Comparison of ENCODE assay signal across 15 cellular contexts in genomic region chr4:125938541-125938940, GRCh38.
DNase-seq lines count a peak whose midpoint lies in the region; TF ChIP-seq lines count a peak whose summit lies in the region.
"Had no signal": no experiment of that assay in that cellular context is flagged by ENCODE, and none has a peak within 500 bp of the region (broad histone marks: within the 10 kb centered on the region; RNA-seq: fewer than 3 reads in every experiment).

No MANE protein-coding gene starts in this region.

- H3K4me1 Mint-ChIP-seq in MCF 10A (ENCODE audit: insufficient read depth, unreplicated experiment): peaks cover 12% of the 10 kb centered on the region
- no peaks in the 10 kb centered on the region for H3K4me1 Mint-ChIP-seq in T-helper 2 cell treated with Interferon-gamma antibody and Interleukin-4, amounts not matched to agents 5 μg/mL and 100 μg/mL, for 36 hours (ENCODE audit: low read depth)
- H3K4me1 Mint-ChIP-seq: CD8-positive, alpha-beta memory T cell; IgD-negative memory B cell had no signal

- peaks cover 19% of the 10 kb centered on the region for H3K9me3 Mint-ChIP-seq in MCF 10A (ENCODE audit: unreplicated experiment)
- H3K9me3 Mint-ChIP-seq in T-helper 2 cell treated with Interferon-gamma antibody and Interleukin-4, amounts not matched to agents 5 μg/mL and 100 μg/mL, for 36 hours: peaks cover 27% of the 10 kb centered on the region

- H3K27ac Mint-ChIP-seq in MCF 10A (ENCODE audit: low read depth, unreplicated experiment): no peak overlapping the region
- no peak overlapping the region for H3K27ac Mint-ChIP-seq in T-helper 2 cell treated with Interferon-gamma antibody and Interleukin-4, amounts not matched to agents 5 μg/mL and 100 μg/mL, for 36 hours
- H3K27ac Mint-ChIP-seq: CD8-positive, alpha-beta memory T cell had no signal

- no peak overlapping the region for H3K4me3 ChIP-seq in breast epithelium
- H3K4me3 ChIP-seq in left ventricle myocardium inferior: no peak overlapping the region
- H3K4me3 ChIP-seq: BLaER1, HAP-1 had no signal

- H3K27me3 ChIP-seq in breast epithelium (no peaks in the 10 kb centered on the region), left ventricle myocardium inferior (ENCODE audit: low read depth) (no peaks in the 10 kb centered on the region)
- H3K27me3 ChIP-seq: BLaER1 had no signal

- H3K27ac ChIP-seq in breast epithelium (no peak overlapping the region), left ventricle myocardium inferior (replicated peaks) (no peak overlapping the region)
- H3K27ac ChIP-seq: 22Rv1, BLaER1 had no signal

- DNase-seq in MCF 10A (ENCODE audit: unreplicated experiment) (peak; percentile 14), breast epithelium (ENCODE audit: low spot score in 2 of 2) (no peak), amniotic epithelial cell (ENCODE audit: low read depth) (peak; percentile 69), fibroblast of peridontal ligament (ENCODE audit: extremely low read depth) (peak; percentile 39), left ventricle myocardium inferior (no peak), AG08396 (ENCODE audit: low spot score) (no peak)
- no peak for DNase-seq in T-helper 2 cell treated with Interferon-gamma antibody and Interleukin-4, amounts not matched to agents 5 μg/mL and 100 μg/mL, for 36 hours (ENCODE audit: low spot score)
- DNase-seq: Caco-2; CD8-positive, alpha-beta memory T cell; DMS 273 treated with DMSO at 0.1 percent for 48 hours; KG1 had no signal

- H3K4me1 ChIP-seq in breast epithelium: no peaks in the 10 kb centered on the region
- H3K4me1 ChIP-seq in left ventricle myocardium inferior: no peaks in the 10 kb centered on the region
- H3K4me1 ChIP-seq: BLaER1, Caco-2, HAP-1 had no signal

- TF ChIP-seq POLR2A in breast epithelium (IDR thresholded peaks at IDR 0.05): no peak

- BruUV-seq in MCF 10A (replicated peaks; lab: Mats Ljungman, UMichigan): no TSS peak

- H3K4me3 Mint-ChIP-seq in MCF 10A (ENCODE audit: unreplicated experiment): no peak overlapping the region
- H3K4me3 Mint-ChIP-seq in T-helper 2 cell treated with Interferon-gamma antibody and Interleukin-4, amounts not matched to agents 5 μg/mL and 100 μg/mL, for 36 hours: no peak overlapping the region
- H3K4me3 Mint-ChIP-seq: CD8-positive, alpha-beta memory T cell; IgD-negative memory B cell had no signal

- H3K9me3 ChIP-seq in breast epithelium (peaks cover 0 to 13% of the 10 kb centered on the region in 2 donors), left ventricle myocardium inferior (replicated peaks) (peaks cover 22% of the 10 kb centered on the region)
- H3K9me3 ChIP-seq: BLaER1, Caco-2, HAP-1 had no signal

- TF ChIP-seq CTCF in MCF 10A (IDR thresholded peaks at IDR 0.05; ENCODE audit: unreplicated experiment): no peak
- TF ChIP-seq CTCF in breast epithelium (IDR thresholded peaks at IDR 0.05): no peak
- no peak for TF ChIP-seq CTCF in left ventricle myocardium inferior (IDR thresholded peaks at IDR 0.05; ENCODE audit: borderline replicate concordance)

- POLR2A ChIA-PET in MCF 10A (lab: Yijun Ruan, JAX): no interaction called here

- no peaks in the 10 kb centered on the region for H3K36me3 Mint-ChIP-seq in MCF 10A (ENCODE audit: insufficient read depth, unreplicated experiment)
- no peaks in the 10 kb centered on the region for H3K36me3 Mint-ChIP-seq in T-helper 2 cell treated with Interferon-gamma antibody and Interleukin-4, amounts not matched to agents 5 μg/mL and 100 μg/mL, for 36 hours (ENCODE audit: low read depth)
- H3K36me3 Mint-ChIP-seq: CD8-positive, alpha-beta memory T cell; IgD-negative memory B cell had no signal

- CTCF ChIA-PET in MCF 10A (lab: Yijun Ruan, JAX): no interaction called here

- H3K36me3 ChIP-seq in breast epithelium: no peaks in the 10 kb centered on the region
- no peaks in the 10 kb centered on the region for H3K36me3 ChIP-seq in left ventricle myocardium inferior
- H3K36me3 ChIP-seq: BLaER1, HAP-1 had no signal

- no peaks in the 10 kb centered on the region for H3K27me3 Mint-ChIP-seq in MCF 10A (ENCODE audit: insufficient read depth, unreplicated experiment)
- no peaks in the 10 kb centered on the region for H3K27me3 Mint-ChIP-seq in T-helper 2 cell treated with Interferon-gamma antibody and Interleukin-4, amounts not matched to agents 5 μg/mL and 100 μg/mL, for 36 hours (ENCODE audit: low read depth)
- H3K27me3 Mint-ChIP-seq: CD8-positive, alpha-beta memory T cell; IgD-negative memory B cell had no signal

- intact Hi-C loops in MCF 10A (cut with micrococcal nuclease) (no loop called here), breast epithelium (cut with DNase I; ENCODE audit: low total_unique reads) (no loop called here), left ventricle myocardium inferior (cut with micrococcal nuclease) (no loop called here)

Comparison
In these comparisons a context has a peak if more than half of its experiments do, and no peak if none do; other contexts are left out.
1. DNase-seq: peak in MCF 10A (single experiment), amniotic epithelial cell (single experiment) and fibroblast of peridontal ligament (single experiment); none in breast epithelium (0 of 2), left ventricle myocardium inferior (single experiment), AG08396 (single experiment) and T-helper 2 cell treated with Interferon-gamma antibody and Interleukin-4, amounts not matched to agents 5 μg/mL and 100 μg/mL, for 36 hours (single experiment).